In the genomic region with DNA sequence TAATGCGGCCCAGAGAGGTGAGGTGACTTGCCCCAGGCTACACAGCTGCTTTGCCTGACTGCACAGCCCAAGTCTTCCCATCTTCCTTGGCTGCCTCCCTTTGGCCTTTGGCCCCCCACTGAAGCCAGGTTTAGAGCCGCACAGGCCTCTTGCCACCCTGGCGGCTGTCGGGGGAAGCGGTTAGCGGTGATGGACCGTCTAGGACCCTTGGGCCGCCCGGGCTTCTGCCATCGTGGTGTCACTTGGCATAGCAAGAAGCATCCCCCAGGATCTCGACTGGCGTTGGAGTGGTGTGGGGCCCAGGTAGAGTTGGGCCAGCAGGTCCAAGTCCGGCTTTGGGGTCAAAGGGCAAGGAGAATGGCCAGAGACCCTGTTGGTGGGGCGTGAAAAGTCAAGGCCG, we compare ENCODE assay signal across 20 cellular contexts.
A peak's percentile ranks its signal among the peaks of the same experiment; 100 is the strongest.
DNase-seq lines count a peak whose midpoint lies in the region; ATAC-seq, FAIRE-seq and TF ChIP-seq lines count a peak whose summit lies in the region.
"Had no signal": no experiment of that assay in that cellular context is flagged by ENCODE, and none has a peak within 500 bp of the region (broad histone marks: within the 10 kb centered on the region; RNA-seq: fewer than 3 reads in every experiment).

No MANE protein-coding gene starts in this region.

- in situ Hi-C loops in Panc1 (cut with HindIII; ENCODE audit: low pct_unique_long_range_greater_than_20kb, low sequenced_read_pairs), result no loop called here

- FAIRE-seq in kidney (lab: Jason Lieb, UNC), result no peak
- FAIRE-seq: A549, D721Med, G401.6, GM12891 had no signal

- intact Hi-C loops in Right ventricle myocardium inferior (cut with DNase I), result no loop called here
- intact Hi-C loops in left ventricle myocardium superior (cut with micrococcal nuclease), result no loop called here
- intact Hi-C loops in Panc1 (cut with micrococcal nuclease; ENCODE audit: unreplicated experiment), result no loop called here
- intact Hi-C loops in kidney (cut with DNase I), result no loop called here

- no peaks in the 10 kb centered on the region for H3K9me3 ChIP-seq in Panc1 (ENCODE audit: control insufficient read depth, insufficient read depth, low read depth, low read length)
- no peaks in the 10 kb centered on the region for H3K9me3 ChIP-seq in kidney (ENCODE audit: control insufficient read depth in 1 of 2, low read length in 2 of 2)
- H3K9me3 ChIP-seq: A549; BLaER1 treated with 17β-estradiol and CSF1 and Interleukin-3, amounts not matched to agents 10 nM and 100 nM; Caco-2 had no signal

- DNase-seq in Right ventricle myocardium inferior (ENCODE audit: missing footprints), result peak; percentile 15
- no peak for DNase-seq in left ventricle myocardium superior
- DNase-seq in Panc1 (ENCODE audit: low read depth, low spot score), result no peak
- peak; percentile 69 for DNase-seq in kidney
- DNase-seq: AML-193; Caco-2; Calu3; CD4-positive, alpha-beta T cell; CD8-positive, alpha-beta T cell; DMS79 treated with DMSO at 0.1 percent for 48 hours; GF-D8 had no signal

- H3K9ac ChIP-seq in kidney (ENCODE audit: low read length in 2 of 2), result no peak overlapping the region
- H3K9ac ChIP-seq: BLaER1 treated with 17β-estradiol and CSF1 and Interleukin-3, amounts not matched to agents 10 nM and 100 nM had no signal

- TF ChIP-seq CTCF in Panc1 (IDR thresholded peaks at IDR 0.05) (no peak), kidney (IDR thresholded peaks at IDR 0.05; ENCODE audit: borderline replicate concordance, extremely low read depth, insufficient read depth) (no peak)

- CTCF ChIA-PET in Panc1 (lab: Charles Lee), result no interaction called here

- no peaks in the 10 kb centered on the region for H3K27me3 ChIP-seq in Panc1 (ENCODE audit: control insufficient read depth, insufficient read depth, low read length)
- H3K27me3 ChIP-seq: BLaER1 treated with 17β-estradiol and CSF1 and Interleukin-3, amounts not matched to agents 10 nM and 100 nM had no signal

- POLR2A ChIA-PET in Panc1 (lab: Charles Lee), result no interaction called here

- no peaks in the 10 kb centered on the region for H3K36me3 ChIP-seq in Panc1 (ENCODE audit: control insufficient read depth, insufficient read depth, low read length)
- no peaks in the 10 kb centered on the region for H3K36me3 ChIP-seq in kidney (ENCODE audit: control insufficient read depth in 1 of 2, insufficient read depth in 2 of 2, low read length in 2 of 2)
- H3K36me3 ChIP-seq: BLaER1 treated with 17β-estradiol and CSF1 and Interleukin-3, amounts not matched to agents 10 nM and 100 nM had no signal

- H3K4me1 ChIP-seq in Panc1 (ENCODE audit: control insufficient read depth, insufficient read depth, low read length) (peaks cover 28% of the 10 kb centered on the region), kidney (ENCODE audit: control insufficient read depth in 1 of 2, insufficient read depth in 1 of 2, low read depth in 1 of 2, low read length in 2 of 2) (peaks cover 2 to 4% of the 10 kb centered on the region in 2 donors)
- H3K4me1 ChIP-seq: A549 had no signal

- H3K4me3 ChIP-seq in Panc1 (ENCODE audit: low read depth in 2 of 2, low read length in 2 of 2), result no peak overlapping the region
- no peak overlapping the region for H3K4me3 ChIP-seq in kidney (ENCODE audit: low read length in 2 of 2)
- H3K4me3 ChIP-seq: A549; BLaER1 treated with 17β-estradiol and CSF1 and Interleukin-3, amounts not matched to agents 10 nM and 100 nM had no signal

- ATAC-seq in Right ventricle myocardium inferior (no peak), left ventricle myocardium superior (no peak), Panc1 (no peak), HG02623 (IDR thresholded peaks at IDR 0.05; ENCODE audit: unreplicated experiment) (no peak), GM18909 (IDR thresholded peaks at IDR 0.05; ENCODE audit: poor library complexity, unreplicated experiment) (no peak)
- ATAC-seq: A549; CD8-positive, alpha-beta T cell had no signal

- H3K27ac ChIP-seq in Panc1 (ENCODE audit: low read length) (peak overlapping the region; percentile 81; the same call in 1 of the 2 replicates), kidney (ENCODE audit: low read depth in 2 of 2, low read length in 2 of 2) (no peak overlapping the region)
- H3K27ac ChIP-seq: 22Rv1, A549, C4-2B had no signal

- BruUV-seq in Panc1 (replicated peaks; lab: Mats Ljungman, UMichigan), result no TSS peak

Comparison
In these comparisons a context has a peak if more than half of its experiments do, and no peak if none do; other contexts are left out.
1. DNase-seq: peak in Right ventricle myocardium inferior (single experiment) and kidney (single experiment); none in left ventricle myocardium superior (single experiment) and Panc1 (single experiment).